In genomic region chr4:32129967-32130366, GRCh38 we compare ENCODE assay signal across 3 cellular contexts.
"Had no signal": no experiment of that assay in that cellular context is flagged by ENCODE, and none has a peak within 500 bp of the region (broad histone marks: within the 10 kb centered on the region; RNA-seq: fewer than 3 reads in every experiment).

No MANE protein-coding gene starts in this region.

- DNase-seq: GDM1, GF-D8 had no signal

- ATAC-seq: GM12878 had no signal

- H3K4me3 ChIP-seq: GM12878 had no signal
